ENCODE assay signal across 8 cellular contexts in genomic region chr10:68331455-68332258, GRCh38. TPM values are rescaled to one million over a fixed set of nuclear protein-coding genes. Genes with fewer than 3 reads are reported as not detected.
DNase-seq lines count a peak whose midpoint lies in the region; ATAC-seq, FAIRE-seq and TF ChIP-seq lines count a peak whose summit lies in the region.

A gene with protein sequence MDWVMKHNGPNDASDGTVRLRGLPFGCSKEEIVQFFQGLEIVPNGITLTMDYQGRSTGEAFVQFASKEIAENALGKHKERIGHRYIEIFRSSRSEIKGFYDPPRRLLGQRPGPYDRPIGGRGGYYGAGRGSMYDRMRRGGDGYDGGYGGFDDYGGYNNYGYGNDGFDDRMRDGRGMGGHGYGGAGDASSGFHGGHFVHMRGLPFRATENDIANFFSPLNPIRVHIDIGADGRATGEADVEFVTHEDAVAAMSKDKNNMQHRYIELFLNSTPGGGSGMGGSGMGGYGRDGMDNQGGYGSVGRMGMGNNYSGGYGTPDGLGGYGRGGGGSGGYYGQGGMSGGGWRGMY (plus strand): TSS chr10:68332064. CDS start chr10:68337222, 5,158 bp downstream.

- 0 out of 4 replicates have a peak, but pooled peaks of 1 of the 2 experiments have one; percentile 0 for TF ChIP-seq RAD21 in H1 (IDR thresholded peaks at IDR 0.05 in 1 of 2, conservative IDR thresholded peaks at IDR 0.05 in 1 of 2; ENCODE audit: low read depth in 2 of 2, low read length in 2 of 2)

- in situ Hi-C loops in Caki2 (cut with HindIII; ENCODE audit: low pct_unique_long_range_greater_than_20kb, low sequenced_read_pairs): no loop called here

- peak; percentile 76 for ATAC-seq in GM21390 (IDR thresholded peaks at IDR 0.05; ENCODE audit: unreplicated experiment)

- H3K79me1 ChIP-seq in H1 (ENCODE audit: low read depth, low read length) (no peaks in the 10 kb centered on the region), mesenchymal stem cell (replicated peaks; ENCODE audit: low read length, poor library complexity, severe bottlenecking) (peaks cover 8% of the 10 kb centered on the region)

- H3K4ac ChIP-seq in H1 (replicated peaks; ENCODE audit: insufficient read length, low read depth, low read length) (peak within 1 kb of the TSS; percentile 99), mesenchymal stem cell (ENCODE audit: low read depth in 1 of 2, low read length in 2 of 2) (peak within 1 kb of the TSS; percentile 86 to 96)

- H3K4me1 ChIP-seq in H1 (replicated peaks in 1 of 4; ENCODE audit: control insufficient read depth in 3 of 4, insufficient read depth in 4 of 4, low read length in 3 of 4): peaks cover 0 to 5% (median 4%) of the 10 kb centered on the region in 4 experiments; a peak in 4 of 7 replicates
- H3K4me1 ChIP-seq in mesenchymal stem cell (ENCODE audit: control insufficient read depth, insufficient read depth, low read depth, low read length): peaks cover 3% of the 10 kb centered on the region

- H3K9ac ChIP-seq in H1 (replicated peaks in 1 of 4; ENCODE audit: extremely low read depth in 1 of 4, low read depth in 3 of 4, low read length in 3 of 4) (peak within 1 kb of the TSS; percentile 97 to 100 (median 98)), mesenchymal stem cell (ENCODE audit: low read length) (peak within 1 kb of the TSS; percentile 100)

- H3K23ac ChIP-seq in H1 (ENCODE audit: insufficient read length) (no peak within 1 kb of the TSS), mesenchymal stem cell (ENCODE audit: low read length in 2 of 2) (peak within 1 kb of the TSS in 1 of 2 experiments; percentile 95)

- H3K23me2 ChIP-seq in H1 (ENCODE audit: low read depth, low read length): peaks cover 4% of the 10 kb centered on the region; the same call in 1 of the 2 replicates

- peak within 1 kb of the TSS; percentile 97 for H2BK5ac ChIP-seq in H1 (ENCODE audit: low read depth, low read length)
- H2BK5ac ChIP-seq in mesenchymal stem cell (ENCODE audit: low read depth, low read length, poor library complexity, severe bottlenecking): peak within 1 kb of the TSS; percentile 96

- H3K18ac ChIP-seq in H1 (ENCODE audit: extremely low read depth, low read length) (peak within 1 kb of the TSS; percentile 100), mesenchymal stem cell (ENCODE audit: low read depth in 1 of 2, low read length in 2 of 2) (peak within 1 kb of the TSS; percentile 93)

- WGBS in H1 (ENCODE audit: extremely low coverage in 1 of 2, insufficient coverage in 1 of 2, insufficient read length in 1 of 2, insufficient replicate concordance in 2 of 2, low coverage in 1 of 2, low lambda C conversion rate in 2 of 2, missing lambda C conversion rate in 1 of 2), 2 experiments: 0% methylated on average over 66 of the region's 73 CpGs; no CpG with 5 or more reads in 1 of the 2 experiments
- WGBS in mesenchymal stem cell: under 1% methylated on average over 67 of the region's 73 CpGs

- CTCF ChIA-PET in H1 (lab: Charles Lee; ENCODE audit: partially characterized antibody): interaction anchor here (0.8 to 1.4 kb wide), 4 partner anchors 10 to 142 kb away, joined by 3 to 4 read pairs (median 3); no protein-coding TSS in a partner anchor

- POLR2A ChIA-PET in H1 (lab: Charles Lee; ENCODE audit: partially characterized antibody): interaction anchor here (0.6 to 6.7 kb wide), 54 partner anchors 10 to 569 kb away, joined by 3 to 141 read pairs (median 4); partner anchors contain the start of genes ATOH7, DDX50, DNA2 and RUFY2

- peak within 1 kb of the TSS; percentile 94 for H3K56ac ChIP-seq in H1 (replicated peaks; ENCODE audit: insufficient read length, low read depth, low read length)

- H2BK12ac ChIP-seq in H1 (ENCODE audit: low read depth, low read length) (peak within 1 kb of the TSS; percentile 86; the same call in 1 of the 2 replicates), mesenchymal stem cell (ENCODE audit: low read length in 2 of 2) (peak within 1 kb of the TSS; percentile 50 to 66)

- H3K4me2 ChIP-seq in H1 (ENCODE audit: insufficient read depth in 1 of 2, low read depth in 2 of 2, low read length in 2 of 2) (peak within 1 kb of the TSS; percentile 83 to 88), mesenchymal stem cell (ENCODE audit: low read length, poor library complexity, severe bottlenecking) (peak within 1 kb of the TSS; percentile 72)

- H3K79me2 ChIP-seq in H1 (ENCODE audit: control insufficient read depth in 1 of 2, insufficient read depth in 2 of 2, low read length in 2 of 2): peaks cover 35 to 57% of the 10 kb centered on the region in 2 experiments

- H2BK120ac ChIP-seq in H1 (replicated peaks; ENCODE audit: low read depth, low read length): peak within 1 kb of the TSS; percentile 75
- peak within 1 kb of the TSS; percentile 80 for H2BK120ac ChIP-seq in mesenchymal stem cell (ENCODE audit: low read depth, low read length)

- H3K14ac ChIP-seq in H1 (ENCODE audit: insufficient read length) (no peak within 1 kb of the TSS), mesenchymal stem cell (ENCODE audit: low read length in 2 of 2) (peak within 1 kb of the TSS; percentile 39 to 89)

- H4K5ac ChIP-seq in H1 (ENCODE audit: insufficient read length, low read depth, low read length): peak within 1 kb of the TSS; percentile 99

- peaks cover 17 to 21% of the 10 kb centered on the region in 2 experiments for H4K20me1 ChIP-seq in H1 (replicated peaks in 1 of 2; ENCODE audit: control insufficient read depth in 1 of 2, insufficient read depth in 2 of 2, low read length in 2 of 2)

- H3K4me3 ChIP-seq in H1 (ENCODE audit: extremely low read depth in 1 of 4, insufficient read depth in 2 of 4, low read depth in 3 of 4, low read length in 4 of 4): peak within 1 kb of the TSS; percentile 95 to 99 (median 98)
- H3K4me3 ChIP-seq in mesenchymal stem cell (ENCODE audit: insufficient read depth in 1 of 2, low read depth in 1 of 2, low read length in 2 of 2): peak within 1 kb of the TSS; percentile 70 to 96

- FAIRE-seq in H1 (lab: Jason Lieb, UNC): peak; percentile 19

- peak; percentile 98 to 100 for TF ChIP-seq POLR2A in H1 (IDR thresholded peaks at IDR 0.05; ENCODE audit: control extremely low read depth in 1 of 2, low read depth in 2 of 2, low read length in 2 of 2)

- H2AFZ ChIP-seq in H1 (ENCODE audit: low read length) (no peak within 1 kb of the TSS), mesenchymal stem cell (ENCODE audit: low read depth, low read length) (peak within 1 kb of the TSS; percentile 43)

- no peaks in the 10 kb centered on the region; a peak in 1 of 7 replicates for H3K27me3 ChIP-seq in H1 (replicated peaks in 1 of 4; ENCODE audit: control insufficient read depth in 3 of 4, extremely low read depth in 1 of 4, insufficient read depth in 3 of 4, low read length in 3 of 4)
- no peaks in the 10 kb centered on the region for H3K27me3 ChIP-seq in mesenchymal stem cell (ENCODE audit: control insufficient read depth in 1 of 2, insufficient read depth in 1 of 2, low read length in 2 of 2)

- peak within 1 kb of the TSS; percentile 77; the same call in 1 of the 2 replicates for H2AK5ac ChIP-seq in H1 (ENCODE audit: low read depth, low read length)
- peak within 1 kb of the TSS; percentile 85 for H2AK5ac ChIP-seq in mesenchymal stem cell (ENCODE audit: low read length, severe bottlenecking)

- H2BK15ac ChIP-seq in H1 (ENCODE audit: low read length) (no peak within 1 kb of the TSS), mesenchymal stem cell (ENCODE audit: low read depth, poor library complexity, severe bottlenecking) (peak within 1 kb of the TSS; percentile 80)

- H2BK20ac ChIP-seq in H1 (ENCODE audit: low read length): no peak within 1 kb of the TSS

- H4K8ac ChIP-seq in H1 (ENCODE audit: extremely low read depth, insufficient read depth, low read length) (peak within 1 kb of the TSS; percentile 100), mesenchymal stem cell (ENCODE audit: low read length) (peak within 1 kb of the TSS; percentile 95)

- H3K27ac ChIP-seq in H1 (ENCODE audit: low read depth, low read length) (peak within 1 kb of the TSS; percentile 99), mesenchymal stem cell (ENCODE audit: low read length, poor library complexity, severe bottlenecking) (peak within 1 kb of the TSS; percentile 99)

- TF ChIP-seq CTCF in H1 (IDR thresholded peaks at IDR 0.05; ENCODE audit: control extremely low read depth in 1 of 3, insufficient read depth in 1 of 3, low read depth in 1 of 3, low read length in 3 of 3): no peak

- H4K91ac ChIP-seq in H1 (replicated peaks; ENCODE audit: insufficient read length, low read length) (peak within 1 kb of the TSS; percentile 99), mesenchymal stem cell (ENCODE audit: low read length) (peak within 1 kb of the TSS; percentile 100)

- no peak for TF ChIP-seq EP300 in H1 (IDR thresholded peaks at IDR 0.05; ENCODE audit: borderline replicate concordance in 1 of 2, low read depth in 2 of 2, low read length in 2 of 2)

- peaks cover 0 to 16% (median 0%) of the 10 kb centered on the region in 4 experiments; a peak in 1 of 8 replicates for H3K36me3 ChIP-seq in H1 (ENCODE audit: control insufficient read depth in 2 of 4, insufficient read depth in 4 of 4, low read length in 3 of 4)
- H3K36me3 ChIP-seq in mesenchymal stem cell (ENCODE audit: control insufficient read depth in 1 of 2, insufficient read depth in 2 of 2, low read depth in 1 of 2, low read length in 2 of 2): peaks cover 0 to 10% of the 10 kb centered on the region in 2 experiments

- H3K9me3 ChIP-seq in H1 (ENCODE audit: insufficient read depth in 2 of 2, low read depth in 1 of 2, low read length in 1 of 2) (no peaks in the 10 kb centered on the region), mesenchymal stem cell (ENCODE audit: control insufficient read depth, low read length) (no peaks in the 10 kb centered on the region)

- DNase-seq in Caki2 (ENCODE audit: low read depth) (peak; percentile 95), HUDEP-2 (lab: John Stamatoyannopoulos, UW; ENCODE audit: unreplicated experiment in 76 of 76) (peak in 75 of 76 experiments; percentile 69 to 97 (median 95)), NOMO-1 treated with dmso at 0.1 percent for 144 hours (lab: John Stamatoyannopoulos, UW; ENCODE audit: unreplicated experiment) (peak; percentile 92), H1 (ENCODE audit: low read depth in 1 of 2, low spot score in 2 of 2) (peak; percentile 97 to 99), mesenchymal stem cell (peak; percentile 97)
- peak; percentile 93 to 97 (median 93) for DNase-seq in activated CD8-positive, alpha-beta memory T cell treated with anti-CD3 and anti-CD28 coated beads for 48 hours (ENCODE audit: low read depth in 2 of 3, low spot score in 2 of 3)
- DNase-seq in stimulated activated CD8-positive, alpha-beta memory T cell treated with anti-CD3 and anti-CD28 coated beads, Interleukin-12 subunit alpha, Interleukin-12 subunit beta, amount 100 ng/mL, for 24 hours (ENCODE audit: extremely low read depth): peak; percentile 94

RNA-seq across cellular contexts. Expression of the gene that starts here (rescaled TPM):
- total RNA-seq in Caki2 (2014; rRNA removed; shearing (Covaris generic); ENCODE audit: low replicate concordance): 1.5 and 18.9 TPM in 2 replicates
- 229 and 230 TPM in 2 replicates for total RNA-seq in H1 (2021; fragmentation: NEBNext Ultra II Directional; extraction: Animal tissue kit (Norgen Biotek cat#: 25700))
- 48.1 and 63.2 TPM in 2 replicates for polyA plus RNA-seq in H1 (2011; rRNA removed)
- 189 TPM for polyA plus RNA-seq in H1 (2011; cell fraction: cytosol; rRNA removed)
- 35.6 TPM for polyA plus RNA-seq in H1 (2011; cell fraction: nucleus; rRNA removed)
- 441 to 538 TPM (median 453 TPM) in 4 replicates for polyA plus RNA-seq in H1 (2012, experiment 1 of 2)
- 55.9 TPM for polyA plus RNA-seq in H1 (2012, experiment 2 of 2)
- 153 TPM for polyA plus RNA-seq in H1 (2013, experiment 1 of 2)
- polyA plus RNA-seq in H1 (2013, experiment 2 of 2): 161 TPM
- polyA minus RNA-seq in H1 (2011; rRNA and poly(A)+ RNA removed): 86.6 and 98.8 TPM in 2 replicates
- polyA minus RNA-seq in H1 (2011; cell fraction: cytosol; rRNA and poly(A)+ RNA removed): 90.3 TPM
- polyA minus RNA-seq in H1 (2011; cell fraction: nucleus; rRNA and poly(A)+ RNA removed): 41.6 TPM
- polyA plus RNA-seq in mesenchymal stem cell (2013, experiment 1 of 2): 81.8 TPM
- 81.2 TPM for polyA plus RNA-seq in mesenchymal stem cell (2013, experiment 2 of 2)

Comparison
In these comparisons a context has a peak if more than half of its experiments do, and no peak if none do; other contexts are left out.
1. Peak in every context shown above with its lines: DNase-seq, ATAC-seq, H3K4me3 ChIP-seq and H3K27ac ChIP-seq.
2. RNA of the gene that starts here (total RNA-seq): 229 to 230 TPM in H1; 1.5 to 18.9 TPM in Caki2; every median in the first group is over 10 times any median in the second.